In the genomic region with DNA sequence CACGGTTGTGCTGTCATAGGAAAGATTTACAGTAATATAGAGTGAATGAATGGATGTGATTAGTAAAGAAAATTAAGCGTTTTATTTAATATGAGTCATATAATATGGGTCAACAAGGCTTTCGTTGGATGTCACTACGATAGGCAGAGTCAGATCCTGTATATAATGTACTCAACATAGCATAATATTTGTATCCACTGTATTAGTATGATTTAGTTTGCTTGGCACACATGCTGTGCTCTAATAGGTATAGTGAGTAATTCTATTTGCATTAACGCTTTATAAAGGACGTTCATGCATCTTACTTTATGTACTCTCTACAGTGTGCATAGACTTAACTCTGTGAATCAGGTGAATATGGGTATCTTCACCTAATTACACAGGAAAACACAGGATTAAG, we compare ENCODE assay signal across 8 cellular contexts. TPM values are rescaled to one million over a fixed set of nuclear protein-coding genes. Genes with fewer than 3 reads are reported as not detected.
"Had no signal": no experiment of that assay in that cellular context is flagged by ENCODE, and none has a peak within 500 bp of the region (broad histone marks: within the 10 kb centered on the region; RNA-seq: fewer than 3 reads in every experiment).

No MANE protein-coding gene starts in this region.

- ATAC-seq: HepG2, K562 had no signal

- H3K4me2 ChIP-seq: KMS-11 had no signal

- H3K9ac ChIP-seq: KMS-11 had no signal

- DNase-seq: IMR-90, KBM-7, KG1 had no signal

- H3K27ac ChIP-seq: HL-60, KMS-11 had no signal

- H3K4me3 ChIP-seq: K562 had no signal

RNA-seq across cellular contexts. Expression of a gene that starts 41.5 kb away (rescaled TPM):
- total RNA-seq: HepG2, HT-29, IMR-90, K562 had no signal
